In genomic region chr6:109456710-109457595, GRCh38 we compare ENCODE assay signal across 1 cellular context.
TF ChIP-seq lines count a peak whose summit lies in the region.

No MANE protein-coding gene starts in this region.

TF ChIP-seq in H1, 55 proteins besides CTCF, POLR2A, EP300 and RAD21:
- TF ChIP-seq JUN (IDR thresholded peaks at IDR 0.05; ENCODE audit: low read depth, low read length) (no peak), FOSL1 (IDR thresholded peaks at IDR 0.05; ENCODE audit: insufficient read depth, low read depth, low read length) (no peak)
TF ChIP-seq in H1: peak in this region for 0.
